18 cellular contexts compared by ENCODE assay signal in the genomic region with DNA sequence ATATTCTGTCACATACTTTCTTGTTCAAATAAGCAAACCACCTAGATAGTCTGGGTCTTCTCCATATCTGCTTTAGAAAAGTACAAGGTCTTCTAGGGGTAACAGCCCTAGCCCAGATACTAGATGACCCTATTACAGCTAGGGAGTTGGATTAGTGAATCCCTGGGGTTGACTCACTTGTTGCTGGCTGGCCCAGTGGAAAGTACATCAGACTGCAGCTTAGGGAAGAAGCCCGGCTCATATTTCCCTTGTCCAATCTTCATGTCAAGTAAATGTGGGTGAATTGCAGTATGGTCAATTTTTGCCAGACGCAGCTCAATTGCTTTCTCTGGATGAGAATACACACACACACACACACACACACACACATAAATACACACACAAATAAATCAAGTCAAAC.
DNase-seq lines count a peak whose midpoint lies in the region; ATAC-seq and TF ChIP-seq lines count a peak whose summit lies in the region.
"Had no signal": no experiment of that assay in that cellular context is flagged by ENCODE, and none has a peak within 500 bp of the region (broad histone marks: within the 10 kb centered on the region; RNA-seq: fewer than 3 reads in every experiment).

No MANE protein-coding gene starts in this region.

- no TSS peak for BruUV-seq in PC-9 (replicated peaks; lab: Mats Ljungman, UMichigan)

- TF ChIP-seq CTCF in AG10803 (conservative IDR thresholded peaks at IDR 0.05; ENCODE audit: low read length), result no peak
- no peak for TF ChIP-seq CTCF in choroid plexus epithelial cell (conservative IDR thresholded peaks at IDR 0.05; ENCODE audit: low read depth, low read length)
- no peak for TF ChIP-seq CTCF in PC-9 (conservative IDR thresholded peaks at IDR 0.05)

- intact Hi-C loops in PC-9 (cut with micrococcal nuclease; ENCODE audit: unreplicated experiment), result no loop called here

- H3K9me3 ChIP-seq in PC-9 (ENCODE audit: insufficient read depth, low read depth), result no peaks in the 10 kb centered on the region
- H3K9me3 ChIP-seq: suprapubic skin had no signal

- no peaks in the 10 kb centered on the region for H3K4me1 ChIP-seq in PC-9 (replicated peaks; ENCODE audit: insufficient read depth)
- H3K4me1 ChIP-seq: suprapubic skin had no signal

- CTCF ChIA-PET in PC-9 (lab: Charles Lee), result no interaction called here

- H4K20me1 ChIP-seq in PC-9 (ENCODE audit: insufficient read depth), result no peaks in the 10 kb centered on the region
- H4K20me1 ChIP-seq: BLaER1 had no signal

- no peaks in the 10 kb centered on the region for H3K27me3 ChIP-seq in PC-9 (ENCODE audit: insufficient read depth, low read depth)
- H3K27me3 ChIP-seq: BLaER1, suprapubic skin had no signal

- H3K4me2 ChIP-seq in PC-9, result no peak overlapping the region
- H3K4me2 ChIP-seq: BLaER1 had no signal

- no peaks in the 10 kb centered on the region for H3K36me3 ChIP-seq in PC-9 (ENCODE audit: low read depth)

- H3K4me3 ChIP-seq in AG10803 (ENCODE audit: low read length) (no peak overlapping the region), choroid plexus epithelial cell (ENCODE audit: low read depth, low read length) (no peak overlapping the region), PC-9 (no peak overlapping the region)
- H3K4me3 ChIP-seq: BLaER1, suprapubic skin had no signal

- no peaks in the 10 kb centered on the region for H3K9me2 ChIP-seq in PC-9 (ENCODE audit: insufficient read depth)

- H3K79me2 ChIP-seq in PC-9 (ENCODE audit: low read depth), result no peaks in the 10 kb centered on the region

- DNase-seq in AG10803 (ENCODE audit: low read depth) (peak; percentile 47), LHCN-M2 (ENCODE audit: low read depth) (peak; percentile 54), choroid plexus epithelial cell (ENCODE audit: low read depth) (peak; percentile 78), kidney tubule cell (ENCODE audit: low spot score) (peak; percentile 46), DMS153 (lab: John Stamatoyannopoulos, UW) (no peak), PC-9 (no peak)
- DNase-seq: activated naive CD4-positive, alpha-beta T cell treated with anti-CD3 and anti-CD28 coated beads, Interleukin-2, amount 10 ng/mL, durations not matched to agents 7 days and 5 days; DMS53; foreskin melanocyte; Karpas-422; NCI-H146; NCI-H510A; T-helper 1 cell had no signal

- ATAC-seq in GM19324 (IDR thresholded peaks at IDR 0.05; ENCODE audit: low FRiP score, unreplicated experiment) (no peak), GM21367 (IDR thresholded peaks at IDR 0.05; ENCODE audit: unreplicated experiment) (no peak)
- ATAC-seq: Panc1 had no signal

- POLR2A ChIA-PET in PC-9 (lab: Charles Lee; ENCODE audit: unreplicated experiment), result no interaction called here

- H3F3A ChIP-seq in PC-9 (ENCODE audit: insufficient read depth, low read depth), result no peaks in the 10 kb centered on the region

- no peak overlapping the region for H2AFZ ChIP-seq in PC-9

- no peak overlapping the region for H3K27ac ChIP-seq in PC-9
- H3K27ac ChIP-seq: BLaER1, suprapubic skin had no signal

Comparison
In these comparisons a context has a peak if more than half of its experiments do, and no peak if none do; other contexts are left out.
1. DNase-seq: peak in AG10803 (single experiment), LHCN-M2 (single experiment), choroid plexus epithelial cell (single experiment) and kidney tubule cell (single experiment); none in DMS153 (single experiment) and PC-9 (0 of 2).